ENCODE assay signal across 19 cellular contexts in the genomic region with DNA sequence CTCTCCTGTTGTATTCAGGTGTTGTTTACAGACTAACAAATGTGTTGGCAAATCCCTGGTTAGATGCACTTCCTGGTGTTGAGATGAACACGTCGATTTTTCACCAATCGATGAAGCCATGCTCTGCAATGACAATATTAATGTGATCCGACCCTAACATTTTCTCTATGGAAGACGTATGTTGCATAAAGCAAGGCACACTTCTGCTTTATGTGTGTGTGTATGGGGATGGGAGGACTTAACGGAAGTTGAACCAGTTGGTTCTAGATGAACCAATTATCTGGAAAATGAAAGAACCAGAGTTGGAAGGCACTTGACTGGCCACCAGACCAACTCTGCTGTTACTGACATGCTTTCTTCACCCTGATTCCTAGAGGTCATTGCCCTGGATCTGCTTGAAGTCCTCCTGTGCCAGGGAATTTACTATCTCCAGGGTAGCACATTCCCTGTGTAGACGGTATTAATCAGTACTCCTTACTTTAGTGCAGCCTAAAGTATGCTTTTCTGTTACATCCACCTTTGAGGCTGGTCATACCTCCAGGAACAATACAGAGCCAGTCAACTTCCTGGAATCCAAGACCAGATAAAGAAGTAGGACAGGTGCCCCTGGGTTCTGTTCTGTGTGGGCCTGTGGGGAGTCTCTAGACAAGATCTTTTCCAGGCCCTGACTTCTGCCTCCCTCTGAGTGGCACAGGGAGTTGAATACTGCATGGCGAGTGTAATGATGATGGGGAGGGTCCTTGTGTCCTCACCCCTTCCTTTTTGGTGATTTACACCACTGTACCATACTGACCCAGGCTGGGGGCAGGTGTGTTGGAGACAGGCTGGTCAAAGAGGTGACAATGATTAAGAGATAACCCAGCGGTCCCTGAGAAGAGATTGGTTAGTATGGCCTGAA. TPM values are rescaled to one million over a fixed set of nuclear protein-coding genes. Genes with fewer than 3 reads are reported as not detected.
DNase-seq lines count a peak whose midpoint lies in the region; ATAC-seq and TF ChIP-seq lines count a peak whose summit lies in the region.
"Had no signal": no experiment of that assay in that cellular context is flagged by ENCODE, and none has a peak within 500 bp of the region (broad histone marks: within the 10 kb centered on the region; RNA-seq: fewer than 3 reads in every experiment).

No MANE protein-coding gene starts in this region.

- no peak for ATAC-seq in HG02763 (IDR thresholded peaks at IDR 0.05; ENCODE audit: unreplicated experiment)

- DNase-seq in activated naive CD4-positive, alpha-beta T cell (lab: John Stamatoyannopoulos, UW) = no peak
- DNase-seq in coronary artery (ENCODE audit: low spot score) = no peak
- no peak for DNase-seq in stomach
- DNase-seq in MCF 10A (ENCODE audit: unreplicated experiment) = no peak
- no peak for DNase-seq in HuH-7 (ENCODE audit: low spot score)
- DNase-seq: activated effector memory CD4-positive, alpha-beta T cell treated with anti-CD3 and anti-CD28 coated beads, Interleukin-2, amount 50 U/mL, for 16 hours; esophagus squamous epithelium; NCI-H2029; NCI-H748 treated with DMSO at 0.1 percent for 48 hours; stimulated activated CD4-positive, alpha-beta T cell treated with anti-CD3 and anti-CD28 coated beads, Interleukin-15, amount 100 ng/mL, for 24 hours had no signal

- no peak for TF ChIP-seq EP300 in stomach (IDR thresholded peaks at IDR 0.05)

- CTCF ChIA-PET in MCF 10A (lab: Yijun Ruan, JAX) = interaction anchor here (1.0 to 12.0 kb wide), 16 partner anchors 7 to 196 kb away, joined by 3 to 626 read pairs (median 22); a partner anchor contains a TSS

- no peaks in the 10 kb centered on the region for H3K9me3 ChIP-seq in stomach
- H3K9me3 ChIP-seq: esophagus squamous epithelium, SJSA1, vagina had no signal

- POLR2A ChIA-PET in MCF 10A (lab: Yijun Ruan, JAX) = interaction anchor here (3.0 kb wide), 1 partner anchor 105 kb away, joined by 18 read pairs; no protein-coding TSS in a partner anchor

- H3K4me1 ChIP-seq in stomach = peaks cover 30 to 84% (median 65%) of the 10 kb centered on the region in 4 donors

- H3K4me3 Mint-ChIP-seq in activated naive CD4-positive, alpha-beta T cell treated with anti-CD3 and anti-CD28 coated beads, Interleukin-2, amount 50 U/mL, for 24 hours = no peak overlapping the region
- no peak overlapping the region for H3K4me3 Mint-ChIP-seq in MCF 10A (ENCODE audit: unreplicated experiment)
- H3K4me3 Mint-ChIP-seq: memory B cell had no signal

- H3K27ac ChIP-seq in coronary artery = peak overlapping the region; percentile 14 to 62
- H3K27ac ChIP-seq in stomach = peak overlapping the region in 3 of 5 donors; percentile 45 to 72 (median 52)
- H3K27ac ChIP-seq: KMS-11, SJSA1 had no signal

- no TSS peak for BruUV-seq in MCF 10A (replicated peaks; lab: Mats Ljungman, UMichigan)

- peaks cover 29 to 78% (median 71%) of the 10 kb centered on the region in 4 donors for H3K36me3 ChIP-seq in stomach

- intact Hi-C loops in stomach (cut with DNase I; ENCODE audit: low total_unique reads) (no loop called here), MCF 10A (cut with micrococcal nuclease) (no loop called here)

- peaks cover 58% of the 10 kb centered on the region for H3K4me1 Mint-ChIP-seq in activated naive CD4-positive, alpha-beta T cell treated with anti-CD3 and anti-CD28 coated beads, Interleukin-2, amount 50 U/mL, for 24 hours
- peaks cover 8% of the 10 kb centered on the region for H3K4me1 Mint-ChIP-seq in MCF 10A (ENCODE audit: insufficient read depth, unreplicated experiment)

- no peak for TF ChIP-seq CTCF in coronary artery (IDR thresholded peaks at IDR 0.05)
- TF ChIP-seq CTCF in stomach (IDR thresholded peaks at IDR 0.05) = no peak
- no peak for TF ChIP-seq CTCF in MCF 10A (IDR thresholded peaks at IDR 0.05; ENCODE audit: unreplicated experiment)

- no peaks in the 10 kb centered on the region for H3K27me3 ChIP-seq in stomach
- H3K27me3 ChIP-seq: esophagus squamous epithelium, SJSA1, vagina had no signal

- H3K27ac Mint-ChIP-seq in activated naive CD4-positive, alpha-beta T cell treated with anti-CD3 and anti-CD28 coated beads, Interleukin-2, amount 50 U/mL, for 24 hours = peak overlapping the region; percentile 87
- H3K27ac Mint-ChIP-seq in MCF 10A (ENCODE audit: low read depth, unreplicated experiment) = no peak overlapping the region
- H3K27ac Mint-ChIP-seq: progenitor cell of endocrine pancreas had no signal

- no peaks in the 10 kb centered on the region for H3K9me3 Mint-ChIP-seq in activated naive CD4-positive, alpha-beta T cell treated with anti-CD3 and anti-CD28 coated beads, Interleukin-2, amount 50 U/mL, for 24 hours
- H3K9me3 Mint-ChIP-seq in MCF 10A (ENCODE audit: unreplicated experiment) = no peaks in the 10 kb centered on the region
- H3K9me3 Mint-ChIP-seq: memory B cell had no signal

- WGBS in stomach, 5 donors = 53 to 69% (median 59%) methylated on average over 8 to 9 of the region's 9 CpGs

- no peak for TF ChIP-seq POLR2A in stomach (IDR thresholded peaks at IDR 0.05)

- H3K27me3 Mint-ChIP-seq in activated naive CD4-positive, alpha-beta T cell treated with anti-CD3 and anti-CD28 coated beads, Interleukin-2, amount 50 U/mL, for 24 hours = no peaks in the 10 kb centered on the region
- no peaks in the 10 kb centered on the region for H3K27me3 Mint-ChIP-seq in MCF 10A (ENCODE audit: insufficient read depth, unreplicated experiment)
- H3K27me3 Mint-ChIP-seq: memory B cell, progenitor cell of endocrine pancreas had no signal

- peaks cover 9% of the 10 kb centered on the region for H3K36me3 Mint-ChIP-seq in activated naive CD4-positive, alpha-beta T cell treated with anti-CD3 and anti-CD28 coated beads, Interleukin-2, amount 50 U/mL, for 24 hours
- peaks cover 80% of the 10 kb centered on the region for H3K36me3 Mint-ChIP-seq in MCF 10A (ENCODE audit: insufficient read depth, unreplicated experiment)

- no peak overlapping the region for H3K4me3 ChIP-seq in coronary artery
- H3K4me3 ChIP-seq in stomach = no peak overlapping the region
- H3K4me3 ChIP-seq: esophagus squamous epithelium, SJSA1, vagina had no signal

TF ChIP-seq in PFSK-1, 5 proteins besides CTCF, POLR2A, EP300 and RAD21:
- peak; percentile 28; the same call in 1 of the 2 replicates for TF ChIP-seq POLR2AphosphoS5 (IDR thresholded peaks at IDR 0.05; ENCODE audit: low read depth, low read length)
- TF ChIP-seq FOXP2 (optimal IDR thresholded peaks at IDR 0.05; ENCODE audit: borderline replicate concordance, extremely low read depth, extremely low read length, insufficient read depth) = no peak

RNA-seq across cellular contexts. Expression of a gene that starts 4.1 kb away (rescaled TPM):
- 64.8 TPM for polyA plus RNA-seq in PFSK-1 (2012; ENCODE audit: insufficient read length, low read depth)
- 10 to 100 TPM; 10.8 to 71.2 (median 42.4) TPM for total RNA-seq in stomach
- polyA plus RNA-seq in stomach = 10 to 100 TPM; 37.0 to 64.8 (median 41.8) TPM
- total RNA-seq in MCF 10A (2022) = 53.2 and 58.7 TPM in 2 replicates

RNA-seq across cellular contexts. Expression of a gene that starts 8.7 kb away (rescaled TPM):
- 31.6 TPM for polyA plus RNA-seq in PFSK-1 (2012; ENCODE audit: insufficient read length, low read depth)
- total RNA-seq in stomach = 100 to 1,000 TPM in 1 of 5 donors, 10 to 100 TPM in 4; 63.4 to 348 (median 77.2) TPM
- 10 to 100 TPM; 13.9 to 23.4 (median 22.9) TPM for polyA plus RNA-seq in stomach
- 63.0 TPM in 2 replicates for total RNA-seq in MCF 10A (2022)

RNA-seq across cellular contexts. Expression of a gene that starts 9.0 kb away (rescaled TPM):
- polyA plus RNA-seq in PFSK-1 (2012; ENCODE audit: insufficient read length, low read depth) = 2.8 TPM
- total RNA-seq in stomach (1 to 10 TPM in 3 of 5 donors, not detected in 2; 2.0 to 4.2 (median 3.8) TPM), MCF 10A (2022) (2.4 TPM in 2 replicates)
- polyA plus RNA-seq in stomach = 1 to 10 TPM in 2 of 3 donors, under 1 TPM in 1; 0.81 to 2.1 (median 1.4) TPM
- total RNA-seq: Daoy had no signal

RNA-seq across cellular contexts. Expression of a gene that starts 39.6 kb away (rescaled TPM):
- 20.0 TPM for polyA plus RNA-seq in PFSK-1 (2012; ENCODE audit: insufficient read length, low read depth)
- 10 to 100 TPM in 2 of 5 donors, 1 to 10 TPM in 3; 2.9 to 16.0 (median 8.1) TPM for total RNA-seq in stomach
- 1 to 10 TPM; 2.3 to 3.3 (median 2.3) TPM for polyA plus RNA-seq in stomach
- not detected in 2 replicates for total RNA-seq in MCF 10A (2022)
